In the genomic region with DNA sequence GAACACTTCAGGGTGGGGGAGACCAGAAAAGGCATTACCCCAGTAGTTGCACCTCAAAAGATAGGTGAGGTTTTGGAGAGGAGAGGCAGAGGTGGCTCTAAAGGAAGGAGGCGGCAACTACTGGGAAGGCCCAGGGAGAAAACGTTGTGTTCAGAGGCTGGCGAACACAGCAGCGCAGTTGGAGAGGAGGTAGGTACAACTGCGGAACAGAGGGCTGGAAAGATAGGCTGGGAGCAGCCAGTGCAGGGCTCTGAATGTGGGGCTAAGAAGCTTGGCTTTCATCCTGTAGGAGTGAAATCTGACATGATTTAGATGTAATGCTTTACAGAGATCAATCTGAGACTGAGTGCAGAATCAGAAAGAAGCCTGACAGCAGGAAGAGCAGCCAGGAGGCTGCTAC, we compare ENCODE assay signal across 17 cellular contexts.
"Had no signal": no experiment of that assay in that cellular context is flagged by ENCODE, and none has a peak within 500 bp of the region (broad histone marks: within the 10 kb centered on the region; RNA-seq: fewer than 3 reads in every experiment).

No MANE protein-coding gene starts in this region.

- H3K9me3 Mint-ChIP-seq: dendritic cell treated with granulocyte-macrophage colony-stimulating factor and Interleukin-4, amounts not matched to agents 40 ng/mL and 50 ng/mL, for 4 days; nephron progenitor cell; stimulated activated effector memory CD8-positive, alpha-beta T cell treated with anti-CD3 and anti-CD28 coated beads, Interleukin-12 subunit alpha, Interleukin-12 subunit beta, amount 100 ng/mL, for 72 hours; stimulated activated naive CD8-positive, alpha-beta T cell treated with anti-CD3 and anti-CD28 coated beads, Interleukin-15, Interleukin-2, amounts not matched to agents 100 ng/mL and 50 ng/mL, for 24 hours had no signal

- H3K4me1 ChIP-seq: testis, tibial nerve had no signal

- H3K9me3 ChIP-seq: neutrophil, testis, tibial nerve had no signal

- H3K4me3 Mint-ChIP-seq: dendritic cell treated with granulocyte-macrophage colony-stimulating factor and Interleukin-4, amounts not matched to agents 40 ng/mL and 50 ng/mL, for 4 days; naive thymus-derived CD4-positive, alpha-beta T cell; nephron progenitor cell; stimulated activated effector memory CD8-positive, alpha-beta T cell treated with anti-CD3 and anti-CD28 coated beads, Interleukin-12 subunit alpha, Interleukin-12 subunit beta, amount 100 ng/mL, for 72 hours; stimulated activated naive CD8-positive, alpha-beta T cell treated with anti-CD3 and anti-CD28 coated beads, Interleukin-15, Interleukin-2, amounts not matched to agents 100 ng/mL and 50 ng/mL, for 24 hours had no signal

- H3K27ac Mint-ChIP-seq: dendritic cell treated with granulocyte-macrophage colony-stimulating factor and Interleukin-4, amounts not matched to agents 40 ng/mL and 50 ng/mL, for 4 days; naive thymus-derived CD4-positive, alpha-beta T cell; nephron progenitor cell; stimulated activated effector memory CD8-positive, alpha-beta T cell treated with anti-CD3 and anti-CD28 coated beads, Interleukin-12 subunit alpha, Interleukin-12 subunit beta, amount 100 ng/mL, for 72 hours; stimulated activated naive CD8-positive, alpha-beta T cell treated with anti-CD3 and anti-CD28 coated beads, Interleukin-15, Interleukin-2, amounts not matched to agents 100 ng/mL and 50 ng/mL, for 24 hours had no signal

- H3K36me3 Mint-ChIP-seq: naive thymus-derived CD4-positive, alpha-beta T cell; stimulated activated effector memory CD8-positive, alpha-beta T cell treated with anti-CD3 and anti-CD28 coated beads, Interleukin-12 subunit alpha, Interleukin-12 subunit beta, amount 100 ng/mL, for 72 hours had no signal

- H3K27me3 ChIP-seq: testis had no signal

- ATAC-seq: naive thymus-derived CD4-positive, alpha-beta T cell; right cardiac atrium; stimulated activated effector memory CD8-positive, alpha-beta T cell treated with anti-CD3 and anti-CD28 coated beads, Interleukin-12 subunit alpha, Interleukin-12 subunit beta, amount 100 ng/mL, for 72 hours had no signal

- H3K27ac ChIP-seq: foreskin keratinocyte, hepatocyte, neutrophil, testis, tibial nerve had no signal

- H3K4me3 ChIP-seq: hepatocyte, testis, tibial nerve had no signal

- H3K36me3 ChIP-seq: neutrophil, tibial nerve had no signal

- DNase-seq: erythroblast; kidney glomerular epithelial cell; mesendoderm; naive thymus-derived CD4-positive, alpha-beta T cell; nephron progenitor cell; right cardiac atrium; small intestine; stimulated activated CD4-positive, alpha-beta T cell treated with anti-CD3 and anti-CD28 coated beads, Interleukin-4, amount 100 ng/mL, for 1 hour; stimulated activated CD8-positive, alpha-beta memory T cell treated with anti-CD3 and anti-CD28 coated beads, Interleukin-4, amount 100 ng/mL, for 48 hours; testis had no signal
